ENCODE assay signal across 7 cellular contexts in genomic region chr6:16316741-16317251, GRCh38.
A peak's percentile ranks its signal among the peaks of the same experiment; 100 is the strongest.
DNase-seq lines count a peak whose midpoint lies in the region; ATAC-seq and TF ChIP-seq lines count a peak whose summit lies in the region.

No MANE protein-coding gene starts in this region.

- H3K36me3 ChIP-seq in RWPE2 (ENCODE audit: low read depth) (no peaks in the 10 kb centered on the region), osteoblast (ENCODE audit: insufficient read depth, low read length) (no peaks in the 10 kb centered on the region)
- H3K36me3 ChIP-seq in effector memory CD4-positive, alpha-beta T cell (ENCODE audit: control insufficient read depth, insufficient read depth, low read length) = peaks cover 4% of the 10 kb centered on the region

- no peaks in the 10 kb centered on the region for H3K79me2 ChIP-seq in osteoblast (ENCODE audit: insufficient read depth, low read length)

- no peak overlapping the region for H2AFZ ChIP-seq in osteoblast (ENCODE audit: low read length)

- H3K27me3 ChIP-seq in HL-60 (ENCODE audit: insufficient read depth, poor library complexity, severe bottlenecking) = no peaks in the 10 kb centered on the region
- H3K27me3 ChIP-seq in RWPE2 (ENCODE audit: insufficient read depth, poor library complexity, severe bottlenecking) = no peaks in the 10 kb centered on the region
- no peaks in the 10 kb centered on the region for H3K27me3 ChIP-seq in effector memory CD4-positive, alpha-beta T cell (replicated peaks; ENCODE audit: control insufficient read depth, insufficient read depth, low read length, poor library complexity, severe bottlenecking)
- no peaks in the 10 kb centered on the region for H3K27me3 ChIP-seq in osteoblast (ENCODE audit: insufficient read depth, low read length)

- H3K4me3 ChIP-seq in HL-60 (replicated peaks; ENCODE audit: insufficient read depth, low read length) = no peak overlapping the region
- H3K4me3 ChIP-seq in RWPE2 (ENCODE audit: severe bottlenecking) = no peak overlapping the region
- H3K4me3 ChIP-seq in effector memory CD4-positive, alpha-beta T cell (ENCODE audit: insufficient read depth, low read depth, low read length, poor library complexity, severe bottlenecking) = no peak overlapping the region
- H3K4me3 ChIP-seq in osteoblast (ENCODE audit: insufficient read depth, low read length) = no peak overlapping the region

- no peaks in the 10 kb centered on the region for H3K9me3 ChIP-seq in RWPE2 (ENCODE audit: severe bottlenecking)
- no peaks in the 10 kb centered on the region for H3K9me3 ChIP-seq in effector memory CD4-positive, alpha-beta T cell (ENCODE audit: control insufficient read depth, low read length)
- H3K9me3 ChIP-seq in osteoblast (ENCODE audit: low read depth, low read length) = no peaks in the 10 kb centered on the region

- H3K27ac ChIP-seq in HL-60 (replicated peaks) (no peak overlapping the region), RWPE2 (ENCODE audit: poor library complexity, severe bottlenecking) (no peak overlapping the region), osteoblast (ENCODE audit: low read depth, low read length) (peak overlapping the region; percentile 98)
- H3K27ac ChIP-seq in effector memory CD4-positive, alpha-beta T cell (ENCODE audit: insufficient read depth, low read length, poor library complexity, severe bottlenecking) = no peak overlapping the region

- TF ChIP-seq CTCF in HL-60 (IDR thresholded peaks at IDR 0.05; ENCODE audit: insufficient read depth, low read length) (peak; percentile 36), RWPE2 (IDR thresholded peaks at IDR 0.05; ENCODE audit: poor library complexity, severe bottlenecking) (peak; percentile 83), osteoblast (IDR thresholded peaks at IDR 0.05; ENCODE audit: extremely low read depth, low read depth, low read length) (peak; percentile 92)

- no peak for ATAC-seq in RWPE2 (ENCODE audit: low read depth)
- no peak for ATAC-seq in GM19324 (IDR thresholded peaks at IDR 0.05; ENCODE audit: low FRiP score, unreplicated experiment)

- peak overlapping the region; percentile 74 for H3K4me2 ChIP-seq in osteoblast (ENCODE audit: insufficient read depth, low read length)

- peaks cover 12% of the 10 kb centered on the region for H4K20me1 ChIP-seq in osteoblast (ENCODE audit: insufficient read depth, low read length)

- peak; percentile 33 for DNase-seq in DMS114 treated with DMSO at 0.1 percent for 48 hours (lab: John Stamatoyannopoulos, UW; ENCODE audit: unreplicated experiment)
- DNase-seq in HL-60 (ENCODE audit: low read depth in 1 of 2, low spot score in 1 of 2) = peak in 1 of 2 experiments; percentile 16
- no peak for DNase-seq in RWPE2 (ENCODE audit: low spot score)
- peak; percentile 13 to 41 (median 25) for DNase-seq in effector memory CD4-positive, alpha-beta T cell
- DNase-seq in osteoblast (ENCODE audit: insufficient read length, low spot score, missing footprints) = peak; percentile 86
- DNase-seq in amniotic stem cell (lab: John Stamatoyannopoulos, UW) = no peak

- H3K4me1 ChIP-seq in RWPE2 (ENCODE audit: insufficient read depth, poor library complexity, severe bottlenecking) (peaks cover 17% of the 10 kb centered on the region), osteoblast (ENCODE audit: insufficient read depth, low read length) (peaks cover 52% of the 10 kb centered on the region)
- H3K4me1 ChIP-seq in effector memory CD4-positive, alpha-beta T cell (ENCODE audit: control insufficient read depth, insufficient read depth, low read length, poor library complexity, severe bottlenecking) = peaks cover 27% of the 10 kb centered on the region

Comparison
In these comparisons a context has a peak if more than half of its experiments do, and no peak if none do; other contexts are left out.
1. DNase-seq: peak in DMS114 treated with DMSO at 0.1 percent for 48 hours (single experiment), effector memory CD4-positive, alpha-beta T cell (3 of 3) and osteoblast (single experiment); none in RWPE2 (single experiment) and amniotic stem cell (single experiment).
2. CTCF ChIP-seq: peak in every context shown above with its lines; median percentile 92 in osteoblast; 83 in RWPE2; 36 in HL-60.